In genomic region chr6:31831350-31832215, GRCh38 we compare ENCODE assay signal across 8 cellular contexts. TPM values are rescaled to one million over a fixed set of nuclear protein-coding genes. Genes with fewer than 3 reads are reported as not detected.
A peak's percentile ranks its signal among the peaks of the same experiment; 100 is the strongest.
DNase-seq lines count a peak whose midpoint lies in the region; TF ChIP-seq lines count a peak whose summit lies in the region.

No MANE protein-coding gene starts in this region.

- no peak for TF ChIP-seq CTCF in HFF-Myc (IDR thresholded peaks at IDR 0.05; ENCODE audit: low read depth, low read length, missing control alignments)
- no peak for TF ChIP-seq CTCF in fibroblast of the aortic adventitia (IDR thresholded peaks at IDR 0.05; ENCODE audit: insufficient read depth, low read length)
- TF ChIP-seq CTCF in testis (IDR thresholded peaks at IDR 0.05) = no peak

- DNase-seq in HFF-Myc (ENCODE audit: extremely low read depth, low read depth) (no peak), SK-N-MC (ENCODE audit: low read depth, low spot score) (no peak), fibroblast of the aortic adventitia (ENCODE audit: low read depth) (peak; percentile 27), NCI-H510A treated with DMSO at 0.1 percent for 48 hours (lab: John Stamatoyannopoulos, UW) (no peak), NCI-H1105 treated with DMSO at 0.1 percent for 48 hours (lab: John Stamatoyannopoulos, UW) (no peak), testis (no peak)
- no peak for DNase-seq in effector CD4-positive, alpha-beta T cell

- peaks cover 17% of the 10 kb centered on the region for H3K4me1 ChIP-seq in testis

- no peak for TF ChIP-seq POLR2A in testis (IDR thresholded peaks at IDR 0.05)

- H3K27ac ChIP-seq in SK-N-MC = peak overlapping the region; percentile 85
- peak overlapping the region in 7 of 21 experiments; percentile 9 to 89 (median 53) for H3K27ac ChIP-seq in skin epidermis
- peak overlapping the region in 1 of 2 donors; percentile 14 for H3K27ac ChIP-seq in testis

- intact Hi-C loops in testis (cut with DNase I; ENCODE audit: low total_unique reads) = loop anchor here (5.0 kb wide), 1 partner anchor 149 kb away; the partner anchor contains the start of gene LY6G5C

- peak overlapping the region; percentile 83 for H3K9ac ChIP-seq in SK-N-MC (ENCODE audit: insufficient read length)

- H3K9me3 ChIP-seq in SK-N-MC (ENCODE audit: low read depth, low read length) (no peaks in the 10 kb centered on the region), testis (no peaks in the 10 kb centered on the region)

- H3K27me3 ChIP-seq in testis = no peaks in the 10 kb centered on the region

- 84 to 85% methylated on average over 15 of the region's 15 CpGs for WGBS in testis, 2 donors

- H3K36me3 ChIP-seq in SK-N-MC (ENCODE audit: insufficient read depth, low read length) (peaks cover 9% of the 10 kb centered on the region), testis (ENCODE audit: low read depth, missing control alignments) (no peaks in the 10 kb centered on the region)

- H3K4me3 ChIP-seq in HFF-Myc (replicated peaks; ENCODE audit: low read depth, low read length) = peak overlapping the region; percentile 76
- peak overlapping the region; percentile 96 for H3K4me3 ChIP-seq in SK-N-MC
- H3K4me3 ChIP-seq in fibroblast of the aortic adventitia (ENCODE audit: low read depth, low read length) = peak overlapping the region; percentile 85
- peak overlapping the region in 4 of 7 experiments; percentile 49 to 74 (median 57) for H3K4me3 ChIP-seq in skin epidermis
- H3K4me3 ChIP-seq in testis = no peak overlapping the region

RNA-seq across cellular contexts. Expression of gene HSPA1B, which starts 4.0 kb away (rescaled TPM):
- 62.0 and 112 TPM in 2 replicates for total RNA-seq in fibroblast of the aortic adventitia (ENCODE audit: low replicate concordance)
- total RNA-seq in testis = 100 to 1,000 TPM; 167 to 204 TPM
- polyA plus RNA-seq in testis (ENCODE audit: insufficient read depth, low read depth, low replicate concordance) = 127 TPM

RNA-seq across cellular contexts. Expression of gene HSPA1A, which starts 16.2 kb away (rescaled TPM):
- 52.8 and 76.9 TPM in 2 replicates for total RNA-seq in fibroblast of the aortic adventitia (ENCODE audit: low replicate concordance)
- total RNA-seq in testis = 100 to 1,000 TPM; 113 to 151 TPM
- polyA plus RNA-seq in testis (ENCODE audit: insufficient read depth, low read depth, low replicate concordance) = 90.4 TPM

RNA-seq across cellular contexts. Expression of gene HSPA1L, which starts 16.5 kb away (rescaled TPM):
- total RNA-seq in fibroblast of the aortic adventitia (ENCODE audit: low replicate concordance) = 1.4 and 2.4 TPM in 2 replicates
- 10 to 100 TPM; 30.3 to 87.9 TPM for total RNA-seq in testis
- polyA plus RNA-seq in testis (ENCODE audit: insufficient read depth, low read depth, low replicate concordance) = 103 TPM

RNA-seq across cellular contexts. Expression of gene LSM2, which starts 24.8 kb away (rescaled TPM):
- 49.5 and 88.3 TPM in 2 replicates for total RNA-seq in fibroblast of the aortic adventitia (ENCODE audit: low replicate concordance)
- 10 to 100 TPM; 43.3 to 49.6 TPM for total RNA-seq in testis
- polyA plus RNA-seq in testis (ENCODE audit: insufficient read depth, low read depth, low replicate concordance) = 55.5 TPM

RNA-seq across cellular contexts. Expression of gene NEU1, which starts 31.0 kb away (rescaled TPM):
- total RNA-seq in fibroblast of the aortic adventitia (ENCODE audit: low replicate concordance) (35.8 and 48.2 TPM in 2 replicates), testis (10 to 100 TPM; 31.7 to 65.9 TPM)
- 27.4 TPM for polyA plus RNA-seq in testis (ENCODE audit: insufficient read depth, low read depth, low replicate concordance)

Comparison
In these comparisons a context has a peak if more than half of its experiments do, and no peak if none do; other contexts are left out.
1. H3K4me3 ChIP-seq: peak in HFF-Myc (single experiment), SK-N-MC (single experiment), fibroblast of the aortic adventitia (single experiment) and skin epidermis (4 of 7); none in testis (0 of 2).